In the genomic region with DNA sequence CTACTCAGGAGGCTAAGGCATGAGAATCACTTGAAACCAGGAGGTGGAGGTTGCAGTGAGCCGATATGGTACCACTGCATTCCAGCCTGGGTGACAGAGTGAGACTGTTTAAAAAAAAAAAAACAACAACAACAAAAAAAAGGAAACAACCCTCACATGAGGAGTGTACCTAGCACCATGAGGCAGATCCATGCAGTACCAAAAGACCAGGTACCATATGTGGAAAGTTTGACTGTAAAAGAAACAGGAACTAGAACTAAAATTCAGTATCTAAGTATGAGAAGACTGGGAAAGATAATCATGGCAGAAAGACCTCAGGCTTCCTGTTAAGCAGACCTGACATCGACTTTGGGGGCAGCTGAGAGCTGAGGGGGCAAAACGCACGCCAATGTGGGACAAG, we compare ENCODE assay signal across 1 cellular context.
TF ChIP-seq lines count a peak whose summit lies in the region.

No MANE protein-coding gene starts in this region.

TF ChIP-seq in WTC11, 78 proteins besides CTCF, POLR2A, EP300 and RAD21 (continued from another document):
- TF ChIP-seq AR (CRISPR knock-in tag; IDR thresholded peaks at IDR 0.05): no peak
- TF ChIP-seq TEAD1 (CRISPR knock-in tag; IDR thresholded peaks at IDR 0.05): no peak
- no peak for TF ChIP-seq KAT7 (CRISPR knock-in tag; IDR thresholded peaks at IDR 0.05; ENCODE audit: borderline replicate concordance)
- TF ChIP-seq RELA (CRISPR knock-in tag; IDR thresholded peaks at IDR 0.05; ENCODE audit: borderline replicate concordance): no peak
- no peak for TF ChIP-seq ELF4 (CRISPR knock-in tag; IDR thresholded peaks at IDR 0.05; ENCODE audit: low read depth)
- TF ChIP-seq TEAD4 (CRISPR knock-in tag; IDR thresholded peaks at IDR 0.05): no peak
- TF ChIP-seq IRF1 (CRISPR knock-in tag; IDR thresholded peaks at IDR 0.05): no peak
- TF ChIP-seq ZNF219 (CRISPR knock-in tag; IDR thresholded peaks at IDR 0.05; ENCODE audit: borderline replicate concordance): no peak
- no peak for TF ChIP-seq SMAD3 (CRISPR knock-in tag; IDR thresholded peaks at IDR 0.05; ENCODE audit: borderline replicate concordance)
